In genomic region chr12:20549115-20549719, GRCh38 we compare ENCODE assay signal across 8 cellular contexts.
A peak's percentile ranks its signal among the peaks of the same experiment; 100 is the strongest.
DNase-seq lines count a peak whose midpoint lies in the region; ATAC-seq, FAIRE-seq and TF ChIP-seq lines count a peak whose summit lies in the region.

No MANE protein-coding gene starts in this region.

- intact Hi-C loops in HepG2 (cut with micrococcal nuclease; ENCODE audit: unreplicated experiment): loop anchor here (1.0 to 2.0 kb wide), 2 partner anchors 84 to 249 kb away; no protein-coding TSS in a partner anchor

- DNase-seq in AG09309 (ENCODE audit: low read depth) (no peak), HS-5 (ENCODE audit: low read depth) (peak; percentile 8), bronchial epithelial cell (ENCODE audit: low read depth) (peak; percentile 20), HepG2 (ENCODE audit: low spot score) (peak; percentile 4), NCI-H748 treated with DMSO at 0.1 percent for 48 hours (lab: John Stamatoyannopoulos, UW) (no peak), T-helper 9 cell (no peak)
- DNase-seq in activated T-cell treated with anti-CD3 and anti-CD28 coated beads, Interleukin-2, amount 50 U/mL, for 24 hours: no peak
- DNase-seq in activated T-cell treated with anti-CD3 and anti-CD28 coated beads, Interleukin-2, amount 50 U/mL, for 48 hours: no peak

- TF ChIP-seq EP300 in HepG2 (IDR thresholded peaks at IDR 0.05; ENCODE audit: low read depth in 2 of 2, low read length in 2 of 2) (no peak), HepG2 (CRISPR knock-in tag; IDR thresholded peaks at IDR 0.05; ENCODE audit: borderline replicate concordance) (no peak)

- no peak overlapping the region for H2AFZ ChIP-seq in HepG2 (ENCODE audit: low read length)

- CTCF ChIA-PET in HepG2 (lab: Yijun Ruan, JAX; ENCODE audit: low intra/inter-chr PET ratio, low total read pairs): no interaction called here

- H3K36me3 Mint-ChIP-seq in activated T-cell treated with anti-CD3 and anti-CD28 coated beads, Interleukin-2, amount 50 U/mL, for 24 hours (ENCODE audit: low read depth): no peaks in the 10 kb centered on the region

- H3K4me3 Mint-ChIP-seq in activated T-cell treated with anti-CD3 and anti-CD28 coated beads, Interleukin-2, amount 50 U/mL, for 24 hours: no peak overlapping the region

- H3K4me3 ChIP-seq in AG09309 (ENCODE audit: control insufficient read depth, low read depth, low read length): no peak overlapping the region
- no peak overlapping the region for H3K4me3 ChIP-seq in bronchial epithelial cell (ENCODE audit: low read depth, low read length)
- no peak overlapping the region for H3K4me3 ChIP-seq in HepG2 (replicated peaks in 1 of 3; ENCODE audit: insufficient read depth in 1 of 3, low read depth in 2 of 3, low read length in 3 of 3)

- H3K27ac ChIP-seq in HepG2 (ENCODE audit: extremely low read length, insufficient read depth, low read length): no peak overlapping the region

- no peaks in the 10 kb centered on the region for H3K4me1 ChIP-seq in HepG2 (ENCODE audit: insufficient read depth, low read length)

- H3K4me1 Mint-ChIP-seq in activated T-cell treated with anti-CD3 and anti-CD28 coated beads, Interleukin-2, amount 50 U/mL, for 24 hours (ENCODE audit: low read depth): no peaks in the 10 kb centered on the region

- no peak overlapping the region for H3K27ac Mint-ChIP-seq in activated T-cell treated with anti-CD3 and anti-CD28 coated beads, Interleukin-2, amount 50 U/mL, for 24 hours

- H3K27me3 Mint-ChIP-seq in activated T-cell treated with anti-CD3 and anti-CD28 coated beads, Interleukin-2, amount 50 U/mL, for 24 hours: no peaks in the 10 kb centered on the region

- WGBS in HepG2 (ENCODE audit: low lambda C conversion rate): 24% methylated on average over 2 of the region's 2 CpGs

- FAIRE-seq in bronchial epithelial cell (lab: Jason Lieb, UNC) (no peak), HepG2 (lab: Jason Lieb, UNC) (no peak)

- no peaks in the 10 kb centered on the region for H3K9me3 Mint-ChIP-seq in activated T-cell treated with anti-CD3 and anti-CD28 coated beads, Interleukin-2, amount 50 U/mL, for 24 hours

- no peak overlapping the region for H3K9ac ChIP-seq in HepG2 (ENCODE audit: insufficient read depth, low read depth, low read length)

- in situ Hi-C loops in HepG2 (cut with HindIII; ENCODE audit: extremely low pct_ligation_motif_present, low pct_unique_long_range_greater_than_20kb): no loop called here

- no peaks in the 10 kb centered on the region for H3K27me3 ChIP-seq in bronchial epithelial cell (ENCODE audit: control insufficient read depth, insufficient read depth, low read length)
- H3K27me3 ChIP-seq in HepG2 (ENCODE audit: control insufficient read depth in 1 of 2, insufficient read depth in 2 of 2, low read length in 2 of 2): no peaks in the 10 kb centered on the region

- H3K79me2 ChIP-seq in HepG2 (ENCODE audit: insufficient read depth, low read length): no peaks in the 10 kb centered on the region

- H3K9me3 ChIP-seq in HepG2 (ENCODE audit: low read length): no peaks in the 10 kb centered on the region

- peak; percentile 76 for ATAC-seq in HepG2

- no peak overlapping the region for H3K4me2 ChIP-seq in HepG2 (ENCODE audit: low read depth, low read length)

- no peaks in the 10 kb centered on the region for H4K20me1 ChIP-seq in HepG2 (ENCODE audit: insufficient read depth, low read length)

- TF ChIP-seq RAD21 in HepG2 (CRISPR knock-in tag; IDR thresholded peaks at IDR 0.05): no peak

- TF ChIP-seq CTCF in AG09309 (IDR thresholded peaks at IDR 0.05; ENCODE audit: control insufficient read depth, insufficient read depth, low read depth, low read length, missing control alignments) (peak; percentile 73), bronchial epithelial cell (IDR thresholded peaks at IDR 0.05; ENCODE audit: insufficient read depth, low read length, severe bottlenecking) (peak; percentile 41), HepG2 (CRISPR knock-in tag; IDR thresholded peaks at IDR 0.05) (peak; percentile 45)

- TF ChIP-seq POLR2A in HepG2 (IDR thresholded peaks at IDR 0.05; ENCODE audit: insufficient read depth in 1 of 2, low read depth in 2 of 2, low read length in 2 of 2): no peak

- H3K36me3 ChIP-seq in bronchial epithelial cell (ENCODE audit: control insufficient read depth, insufficient read depth, low read length) (no peaks in the 10 kb centered on the region), HepG2 (replicated peaks in 1 of 2; ENCODE audit: control insufficient read depth in 1 of 2, insufficient read depth in 2 of 2, low read length in 2 of 2) (no peaks in the 10 kb centered on the region)

- no TSS peak for BruUV-seq in HepG2 (replicated peaks; lab: Mats Ljungman, UMichigan)

- POLR2A ChIA-PET in HepG2 (lab: Yijun Ruan, JAX): no interaction called here

TF ChIP-seq in HepG2, 621 proteins besides CTCF, POLR2A, EP300 and RAD21:
- TF ChIP-seq ZNF761 (CRISPR knock-in tag; conservative IDR thresholded peaks at IDR 0.05) (no peak), UBTF (CRISPR knock-in tag; IDR thresholded peaks at IDR 0.05) (no peak), TOE1 (CRISPR knock-in tag; IDR thresholded peaks at IDR 0.05) (no peak), ZNF451 (CRISPR knock-in tag; IDR thresholded peaks at IDR 0.05) (no peak), STAG1 (CRISPR knock-in tag; IDR thresholded peaks at IDR 0.05) (peak; percentile 39)

Comparison
In these comparisons a context has a peak if more than half of its experiments do, and no peak if none do; other contexts are left out.
1. DNase-seq: peak in HS-5 (single experiment), bronchial epithelial cell (single experiment) and HepG2 (single experiment); none in AG09309 (single experiment), activated T-cell treated with anti-CD3 and anti-CD28 coated beads, Interleukin-2, amount 50 U/mL, for 24 hours (single experiment), NCI-H748 treated with DMSO at 0.1 percent for 48 hours (single experiment), T-helper 9 cell (single experiment) and activated T-cell treated with anti-CD3 and anti-CD28 coated beads, Interleukin-2, amount 50 U/mL, for 48 hours (0 of 2).
2. Peak in every context shown above with its lines, with median percentiles within 50 percentile points of each other: CTCF ChIP-seq.